Comparison of ENCODE assay signal across 1 cellular context in genomic region chr10:45409347-45409746, GRCh38.
TF ChIP-seq lines count a peak whose summit lies in the region.

No MANE protein-coding gene starts in this region.

TF ChIP-seq in K562, 482 proteins besides CTCF, POLR2A, EP300 and RAD21 (continued from another document):
- TF ChIP-seq AFF1 (IDR thresholded peaks at IDR 0.05; ENCODE audit: low read depth in 1 of 2, partially characterized antibody in 2 of 2) (peak in 1 of 2 experiments; percentile 27), TAL1 (IDR thresholded peaks at IDR 0.05) (0 out of 2 replicates have a peak, but pooled peaks have one; percentile 5), THRAP3 (IDR thresholded peaks at IDR 0.05; ENCODE audit: borderline replicate concordance) (0 out of 2 replicates have a peak, but pooled peaks have one; percentile 55), OTX1 (CRISPR knock-in tag; IDR thresholded peaks at IDR 0.05) (peak; percentile 75; the same call in 1 of the 2 replicates), HLTF (IDR thresholded peaks at IDR 0.05) (0 out of 2 replicates have a peak, but pooled peaks have one; percentile 46), ZBTB26 (CRISPR knock-in tag; IDR thresholded peaks at IDR 0.05) (0 out of 2 replicates have a peak, but pooled peaks have one; percentile 69), PHB2 (IDR thresholded peaks at IDR 0.05; ENCODE audit: low read depth) (0 out of 2 replicates have a peak, but pooled peaks have one; percentile 14), MLLT1 (IDR thresholded peaks at IDR 0.05) (peak; percentile 74 to 78; a peak in 2 of 4 replicates), NCOR1 (IDR thresholded peaks at IDR 0.05) (peak; percentile 18; the same call in 1 of the 2 replicates), ELF4 (CRISPR knock-in tag; IDR thresholded peaks at IDR 0.05) (peak; percentile 23; the same call in 1 of the 2 replicates), MTA2 (IDR thresholded peaks at IDR 0.05; ENCODE audit: low read depth) (0 out of 2 replicates have a peak, but pooled peaks have one; percentile 32), GTF2A2 (tag; IDR thresholded peaks at IDR 0.05) (0 out of 2 replicates have a peak, but pooled peaks have one; percentile 9), THRB (CRISPR knock-in tag; conservative IDR thresholded peaks at IDR 0.05) (0 out of 2 replicates have a peak, but pooled peaks have one; percentile 60), DPF2 (IDR thresholded peaks at IDR 0.05) (0 out of 2 replicates have a peak, but pooled peaks have one; percentile 27), EHMT2 (IDR thresholded peaks at IDR 0.05) (0 out of 2 replicates have a peak, but pooled peaks have one; percentile 50), MTA1 (IDR thresholded peaks at IDR 0.05; ENCODE audit: borderline replicate concordance) (peak; percentile 33; the same call in 1 of the 2 replicates), HBP1 (CRISPR knock-in tag; IDR thresholded peaks at IDR 0.05) (0 out of 2 replicates have a peak, but pooled peaks have one; percentile 29)
